9 cellular contexts compared by ENCODE assay signal in the genomic region with DNA sequence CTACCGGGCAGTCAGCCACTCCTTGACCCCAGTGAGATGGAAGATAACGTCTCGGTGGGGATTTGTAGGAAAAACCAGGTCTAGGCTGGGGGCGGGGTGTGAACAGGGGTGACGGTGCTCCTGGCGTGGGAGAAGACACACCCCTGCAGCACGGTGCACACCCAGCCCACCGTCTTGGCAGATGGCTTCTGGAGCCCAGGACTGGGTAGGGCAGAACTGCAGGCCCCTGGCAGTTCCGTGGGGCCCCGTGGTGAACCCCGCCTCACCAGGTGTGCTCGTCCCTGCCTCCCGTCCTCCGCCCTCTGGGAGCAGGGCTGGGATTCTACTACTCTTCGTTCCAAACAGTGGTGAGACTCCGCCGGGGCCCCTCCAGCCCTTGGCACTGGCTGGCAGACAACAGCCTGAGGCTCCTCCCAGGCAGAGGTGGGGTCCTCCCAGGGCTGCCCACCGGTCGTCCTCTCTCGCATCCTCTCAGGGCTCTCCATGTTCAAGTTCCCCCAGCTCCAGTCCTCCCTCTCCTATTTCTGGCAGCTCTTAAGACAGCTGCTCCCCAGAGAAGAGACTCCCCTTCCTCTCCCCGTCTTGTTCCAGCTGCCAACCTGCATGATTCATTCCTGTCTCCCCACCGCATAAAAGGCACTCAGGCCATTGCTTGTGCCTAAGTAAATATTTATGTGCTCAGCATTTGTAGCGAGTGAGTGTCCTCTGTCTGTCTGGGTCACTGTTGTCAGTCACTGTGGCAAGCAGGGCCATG.
DNase-seq lines count a peak whose midpoint lies in the region; ATAC-seq and TF ChIP-seq lines count a peak whose summit lies in the region.
"Had no signal": no experiment of that assay in that cellular context is flagged by ENCODE, and none has a peak within 500 bp of the region (broad histone marks: within the 10 kb centered on the region; RNA-seq: fewer than 3 reads in every experiment).

No MANE protein-coding gene starts in this region.

- no peak overlapping the region for H3K14ac ChIP-seq in trophoblast cell (ENCODE audit: low read length)

- no peak overlapping the region for H2AK5ac ChIP-seq in trophoblast cell (ENCODE audit: low read length)

- no peak for TF ChIP-seq CTCF in AG04450 (IDR thresholded peaks at IDR 0.05; ENCODE audit: low read depth, low read length)

- H3K4me3 Mint-ChIP-seq in activated T-helper 2 cell treated with anti-CD3 and anti-CD28 coated beads, Interferon-gamma antibody, Interleukin-2, Interleukin-4, amounts not matched to agents 10 μg/mL and 5 μg/mL and 100 μg/mL, durations not matched to agents 14 hours and 24 hours and 36 hours (ENCODE audit: low read depth) = no peak overlapping the region
- H3K4me3 Mint-ChIP-seq: dendritic cell treated with granulocyte-macrophage colony-stimulating factor and Interleukin-4, amounts not matched to agents 40 ng/mL and 50 ng/mL, for 4 days had no signal

- H3K4me2 ChIP-seq in trophoblast cell (ENCODE audit: low read length) = no peak overlapping the region

- no peak overlapping the region for H3K27ac Mint-ChIP-seq in activated T-helper 2 cell treated with anti-CD3 and anti-CD28 coated beads, Interferon-gamma antibody, Interleukin-2, Interleukin-4, amounts not matched to agents 10 μg/mL and 5 μg/mL and 100 μg/mL, durations not matched to agents 14 hours and 24 hours and 36 hours
- H3K27ac Mint-ChIP-seq: dendritic cell treated with granulocyte-macrophage colony-stimulating factor and Interleukin-4, amounts not matched to agents 40 ng/mL and 50 ng/mL, for 4 days had no signal

- no peak overlapping the region for H3K23ac ChIP-seq in trophoblast cell (ENCODE audit: low read length)

- WGBS in trophoblast cell (ENCODE audit: extremely low coverage, insufficient coverage, insufficient read length) = no CpG with 5 or more reads among the region's 23 CpGs

- no peak overlapping the region for H3K4ac ChIP-seq in trophoblast cell (ENCODE audit: low read depth, low read length)

- H3K4me3 ChIP-seq in AG04450 (ENCODE audit: low read depth, low read length) = no peak overlapping the region
- H3K4me3 ChIP-seq in trophoblast cell (ENCODE audit: low read depth, low read length) = no peak overlapping the region

- H3K36me3 Mint-ChIP-seq in activated T-helper 2 cell treated with anti-CD3 and anti-CD28 coated beads, Interferon-gamma antibody, Interleukin-2, Interleukin-4, amounts not matched to agents 10 μg/mL and 5 μg/mL and 100 μg/mL, durations not matched to agents 14 hours and 24 hours and 36 hours (ENCODE audit: low read depth) = no peaks in the 10 kb centered on the region

- no peak overlapping the region for H2BK120ac ChIP-seq in trophoblast cell (ENCODE audit: insufficient read depth, low read length, poor library complexity)

- no peak overlapping the region for H4K12ac ChIP-seq in trophoblast cell (ENCODE audit: low read depth, low read length)

- H3K36me3 ChIP-seq in trophoblast cell (ENCODE audit: control insufficient read depth in 1 of 2, insufficient read depth in 2 of 2, low read length in 2 of 2) = no peaks in the 10 kb centered on the region

- no peaks in the 10 kb centered on the region; the same call in 1 of the 2 replicates for H3K9me3 ChIP-seq in AG04450 (ENCODE audit: control insufficient read depth, insufficient read depth, low read length)
- no peaks in the 10 kb centered on the region for H3K9me3 ChIP-seq in trophoblast cell (ENCODE audit: insufficient read depth, low read depth, low read length)

- no peaks in the 10 kb centered on the region for H3K79me2 ChIP-seq in trophoblast cell (ENCODE audit: control insufficient read depth, insufficient read depth, low read length, poor library complexity)

- peaks cover 0 to 9% of the 10 kb centered on the region in 2 experiments for H3K4me1 ChIP-seq in trophoblast cell (ENCODE audit: control insufficient read depth in 1 of 2, insufficient read depth in 2 of 2, low read length in 2 of 2)

- H3K27me3 ChIP-seq in AG04450 (ENCODE audit: control insufficient read depth, insufficient read depth, low read length) (no peaks in the 10 kb centered on the region), trophoblast cell (ENCODE audit: insufficient read depth, low read length) (no peaks in the 10 kb centered on the region)

- peaks cover 42% of the 10 kb centered on the region for H3K27me3 Mint-ChIP-seq in activated T-helper 2 cell treated with anti-CD3 and anti-CD28 coated beads, Interferon-gamma antibody, Interleukin-2, Interleukin-4, amounts not matched to agents 10 μg/mL and 5 μg/mL and 100 μg/mL, durations not matched to agents 14 hours and 24 hours and 36 hours (ENCODE audit: low read depth)

- H3K27ac ChIP-seq in AG04450 (ENCODE audit: low read depth, low read length) (no peak overlapping the region), trophoblast cell (ENCODE audit: low read depth, low read length) (no peak overlapping the region)

- H2AFZ ChIP-seq in trophoblast cell (ENCODE audit: insufficient read depth, low read length, poor library complexity) = no peak overlapping the region

- no peak overlapping the region for H3K18ac ChIP-seq in trophoblast cell (ENCODE audit: low read length)

- peak; percentile 91 for ATAC-seq in SK-N-SH treated with all-trans-retinoic acid at 6 μM for 48 hours
- no peak for ATAC-seq in Right ventricle myocardium inferior
- ATAC-seq in GM21737 (IDR thresholded peaks at IDR 0.05; ENCODE audit: unreplicated experiment) = no peak

- no peak overlapping the region for H2BK5ac ChIP-seq in trophoblast cell (ENCODE audit: low read depth, low read length, poor library complexity)

- H3K4me1 Mint-ChIP-seq in activated T-helper 2 cell treated with anti-CD3 and anti-CD28 coated beads, Interferon-gamma antibody, Interleukin-2, Interleukin-4, amounts not matched to agents 10 μg/mL and 5 μg/mL and 100 μg/mL, durations not matched to agents 14 hours and 24 hours and 36 hours (ENCODE audit: low read depth) = no peaks in the 10 kb centered on the region

- H3K9ac ChIP-seq in trophoblast cell (ENCODE audit: low read length) = no peak overlapping the region

- H3K79me1 ChIP-seq in trophoblast cell (ENCODE audit: low read length) = no peaks in the 10 kb centered on the region

- H4K8ac ChIP-seq in trophoblast cell (ENCODE audit: low read depth, low read length) = no peak overlapping the region

- peak; percentile 49 for DNase-seq in AG04450 (ENCODE audit: low read depth, low spot score)
- peak; percentile 93 for DNase-seq in HT1080 (ENCODE audit: low read depth)
- peak; percentile 84 for DNase-seq in kidney glomerular epithelial cell (lab: John Stamatoyannopoulos, UW)
- DNase-seq in trophoblast cell = no peak
- no peak for DNase-seq in activated T-helper 2 cell treated with anti-CD3 and anti-CD28 coated beads, Interferon-gamma antibody, Interleukin-2, Interleukin-4, amounts not matched to agents 10 μg/mL and 5 μg/mL and 100 μg/mL, durations not matched to agents 14 hours and 24 hours and 36 hours (ENCODE audit: low spot score)
- DNase-seq in Right ventricle myocardium inferior (ENCODE audit: missing footprints) = no peak

- CTCF ChIA-PET in AG04450 (lab: Charles Lee) = interaction anchor here (2.3 kb wide), 1 partner anchor 401 kb away, joined by 12 read pairs; no protein-coding TSS in a partner anchor

- H3K9me3 Mint-ChIP-seq in activated T-helper 2 cell treated with anti-CD3 and anti-CD28 coated beads, Interferon-gamma antibody, Interleukin-2, Interleukin-4, amounts not matched to agents 10 μg/mL and 5 μg/mL and 100 μg/mL, durations not matched to agents 14 hours and 24 hours and 36 hours = peaks cover 13% of the 10 kb centered on the region

- POLR2A ChIA-PET in AG04450 (lab: Yijun Ruan, JAX) = interaction anchor here (1.0 kb wide), 1 partner anchor 169 kb away, joined by 4 read pairs; no protein-coding TSS in a partner anchor

- intact Hi-C loops in activated T-helper 2 cell treated with anti-CD3 and anti-CD28 coated beads, Interferon-gamma antibody, Interleukin-2, Interleukin-4, amounts not matched to agents 10 μg/mL and 5 μg/mL and 100 μg/mL, durations not matched to agents 14 hours and 24 hours and 36 hours (cut with micrococcal nuclease) = no loop called here
- intact Hi-C loops in Right ventricle myocardium inferior (cut with DNase I) = no loop called here

- no peak overlapping the region for H2BK12ac ChIP-seq in trophoblast cell (ENCODE audit: low read length)

- no peak overlapping the region for H4K91ac ChIP-seq in trophoblast cell (ENCODE audit: low read depth, low read length)

TF ChIP-seq in SK-N-SH treated with all-trans-retinoic acid at 6 μM for 48 hours, 23 proteins besides CTCF, POLR2A, EP300 and RAD21:
- no peak for TF ChIP-seq ZNF565 (CRISPR knock-in tag; conservative IDR thresholded peaks at IDR 0.05; ENCODE audit: low read depth)
- peak; percentile 39 for TF ChIP-seq ISL1 (CRISPR knock-in tag; IDR thresholded peaks at IDR 0.05)
- TF ChIP-seq ZFP30 (CRISPR knock-in tag; IDR thresholded peaks at IDR 0.05) = no peak

Comparison
In these comparisons a context has a peak if more than half of its experiments do, and no peak if none do; other contexts are left out.
1. DNase-seq: peak in AG04450 (single experiment), HT1080 (single experiment) and kidney glomerular epithelial cell (single experiment); none in trophoblast cell (0 of 2), activated T-helper 2 cell treated with anti-CD3 and anti-CD28 coated beads, Interferon-gamma antibody, Interleukin-2, Interleukin-4, amounts not matched to agents 10 μg/mL and 5 μg/mL and 100 μg/mL, durations not matched to agents 14 hours and 24 hours and 36 hours (single experiment) and Right ventricle myocardium inferior (single experiment).